Comparison of ENCODE assay signal across 1 cellular context in the genomic region with DNA sequence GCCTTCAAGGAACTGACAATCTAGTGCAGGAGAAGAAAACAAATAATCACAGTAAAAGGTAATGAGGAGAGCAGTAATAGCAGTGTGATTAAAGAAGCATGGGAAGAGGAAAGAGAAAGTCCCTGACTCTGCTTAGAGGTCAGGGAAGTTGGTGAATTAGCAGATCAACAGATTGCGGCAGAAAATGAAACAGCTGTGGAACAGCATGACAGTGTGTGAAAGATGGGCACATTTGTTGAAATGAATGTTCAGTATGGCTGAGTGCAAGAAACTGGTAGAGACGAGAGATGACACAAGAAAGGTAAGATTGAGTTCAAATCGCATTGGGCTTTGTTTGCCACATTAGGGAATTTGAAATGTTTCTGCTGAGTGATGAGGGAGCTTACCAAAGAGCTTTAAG.
TF ChIP-seq lines count a peak whose summit lies in the region.

No MANE protein-coding gene starts in this region.

TF ChIP-seq in GM23338, 12 proteins besides CTCF, POLR2A, EP300 and RAD21 (continued from another document):
- TF ChIP-seq, protein P1, sequence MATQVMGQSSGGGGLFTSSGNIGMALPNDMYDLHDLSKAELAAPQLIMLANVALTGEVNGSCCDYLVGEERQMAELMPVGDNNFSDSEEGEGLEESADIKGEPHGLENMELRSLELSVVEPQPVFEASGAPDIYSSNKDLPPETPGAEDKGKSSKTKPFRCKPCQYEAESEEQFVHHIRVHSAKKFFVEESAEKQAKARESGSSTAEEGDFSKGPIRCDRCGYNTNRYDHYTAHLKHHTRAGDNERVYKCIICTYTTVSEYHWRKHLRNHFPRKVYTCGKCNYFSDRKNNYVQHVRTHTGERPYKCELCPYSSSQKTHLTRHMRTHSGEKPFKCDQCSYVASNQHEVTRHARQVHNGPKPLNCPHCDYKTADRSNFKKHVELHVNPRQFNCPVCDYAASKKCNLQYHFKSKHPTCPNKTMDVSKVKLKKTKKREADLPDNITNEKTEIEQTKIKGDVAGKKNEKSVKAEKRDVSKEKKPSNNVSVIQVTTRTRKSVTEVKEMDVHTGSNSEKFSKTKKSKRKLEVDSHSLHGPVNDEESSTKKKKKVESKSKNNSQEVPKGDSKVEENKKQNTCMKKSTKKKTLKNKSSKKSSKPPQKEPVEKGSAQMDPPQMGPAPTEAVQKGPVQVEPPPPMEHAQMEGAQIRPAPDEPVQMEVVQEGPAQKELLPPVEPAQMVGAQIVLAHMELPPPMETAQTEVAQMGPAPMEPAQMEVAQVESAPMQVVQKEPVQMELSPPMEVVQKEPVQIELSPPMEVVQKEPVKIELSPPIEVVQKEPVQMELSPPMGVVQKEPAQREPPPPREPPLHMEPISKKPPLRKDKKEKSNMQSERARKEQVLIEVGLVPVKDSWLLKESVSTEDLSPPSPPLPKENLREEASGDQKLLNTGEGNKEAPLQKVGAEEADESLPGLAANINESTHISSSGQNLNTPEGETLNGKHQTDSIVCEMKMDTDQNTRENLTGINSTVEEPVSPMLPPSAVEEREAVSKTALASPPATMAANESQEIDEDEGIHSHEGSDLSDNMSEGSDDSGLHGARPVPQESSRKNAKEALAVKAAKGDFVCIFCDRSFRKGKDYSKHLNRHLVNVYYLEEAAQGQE (IDR thresholded peaks at IDR 0.05; ENCODE audit: unreplicated experiment): no peak
- TF ChIP-seq ZNF331 (CRISPR knock-in tag; IDR thresholded peaks at IDR 0.05; ENCODE audit: low read depth) (no peak), JUNB (IDR thresholded peaks at IDR 0.05; ENCODE audit: unreplicated experiment) (no peak), STAT1 (IDR thresholded peaks at IDR 0.05; ENCODE audit: unreplicated experiment) (no peak), EZH2 (IDR thresholded peaks at IDR 0.05; ENCODE audit: low read depth, unreplicated experiment) (no peak), CREB1 (CRISPR knock-in tag; IDR thresholded peaks at IDR 0.05; ENCODE audit: low read depth) (no peak), NANOG (IDR thresholded peaks at IDR 0.05; ENCODE audit: borderline replicate concordance) (no peak), POLR2AphosphoS5 (IDR thresholded peaks at IDR 0.05; ENCODE audit: low read depth) (no peak), ZNF114 (CRISPR knock-in tag; IDR thresholded peaks at IDR 0.05) (no peak)
- TF ChIP-seq, protein P2, sequence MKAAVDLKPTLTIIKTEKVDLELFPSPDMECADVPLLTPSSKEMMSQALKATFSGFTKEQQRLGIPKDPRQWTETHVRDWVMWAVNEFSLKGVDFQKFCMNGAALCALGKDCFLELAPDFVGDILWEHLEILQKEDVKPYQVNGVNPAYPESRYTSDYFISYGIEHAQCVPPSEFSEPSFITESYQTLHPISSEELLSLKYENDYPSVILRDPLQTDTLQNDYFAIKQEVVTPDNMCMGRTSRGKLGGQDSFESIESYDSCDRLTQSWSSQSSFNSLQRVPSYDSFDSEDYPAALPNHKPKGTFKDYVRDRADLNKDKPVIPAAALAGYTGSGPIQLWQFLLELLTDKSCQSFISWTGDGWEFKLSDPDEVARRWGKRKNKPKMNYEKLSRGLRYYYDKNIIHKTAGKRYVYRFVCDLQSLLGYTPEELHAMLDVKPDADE (IDR thresholded peaks at IDR 0.05): no peak
- TF ChIP-seq, protein P3, sequence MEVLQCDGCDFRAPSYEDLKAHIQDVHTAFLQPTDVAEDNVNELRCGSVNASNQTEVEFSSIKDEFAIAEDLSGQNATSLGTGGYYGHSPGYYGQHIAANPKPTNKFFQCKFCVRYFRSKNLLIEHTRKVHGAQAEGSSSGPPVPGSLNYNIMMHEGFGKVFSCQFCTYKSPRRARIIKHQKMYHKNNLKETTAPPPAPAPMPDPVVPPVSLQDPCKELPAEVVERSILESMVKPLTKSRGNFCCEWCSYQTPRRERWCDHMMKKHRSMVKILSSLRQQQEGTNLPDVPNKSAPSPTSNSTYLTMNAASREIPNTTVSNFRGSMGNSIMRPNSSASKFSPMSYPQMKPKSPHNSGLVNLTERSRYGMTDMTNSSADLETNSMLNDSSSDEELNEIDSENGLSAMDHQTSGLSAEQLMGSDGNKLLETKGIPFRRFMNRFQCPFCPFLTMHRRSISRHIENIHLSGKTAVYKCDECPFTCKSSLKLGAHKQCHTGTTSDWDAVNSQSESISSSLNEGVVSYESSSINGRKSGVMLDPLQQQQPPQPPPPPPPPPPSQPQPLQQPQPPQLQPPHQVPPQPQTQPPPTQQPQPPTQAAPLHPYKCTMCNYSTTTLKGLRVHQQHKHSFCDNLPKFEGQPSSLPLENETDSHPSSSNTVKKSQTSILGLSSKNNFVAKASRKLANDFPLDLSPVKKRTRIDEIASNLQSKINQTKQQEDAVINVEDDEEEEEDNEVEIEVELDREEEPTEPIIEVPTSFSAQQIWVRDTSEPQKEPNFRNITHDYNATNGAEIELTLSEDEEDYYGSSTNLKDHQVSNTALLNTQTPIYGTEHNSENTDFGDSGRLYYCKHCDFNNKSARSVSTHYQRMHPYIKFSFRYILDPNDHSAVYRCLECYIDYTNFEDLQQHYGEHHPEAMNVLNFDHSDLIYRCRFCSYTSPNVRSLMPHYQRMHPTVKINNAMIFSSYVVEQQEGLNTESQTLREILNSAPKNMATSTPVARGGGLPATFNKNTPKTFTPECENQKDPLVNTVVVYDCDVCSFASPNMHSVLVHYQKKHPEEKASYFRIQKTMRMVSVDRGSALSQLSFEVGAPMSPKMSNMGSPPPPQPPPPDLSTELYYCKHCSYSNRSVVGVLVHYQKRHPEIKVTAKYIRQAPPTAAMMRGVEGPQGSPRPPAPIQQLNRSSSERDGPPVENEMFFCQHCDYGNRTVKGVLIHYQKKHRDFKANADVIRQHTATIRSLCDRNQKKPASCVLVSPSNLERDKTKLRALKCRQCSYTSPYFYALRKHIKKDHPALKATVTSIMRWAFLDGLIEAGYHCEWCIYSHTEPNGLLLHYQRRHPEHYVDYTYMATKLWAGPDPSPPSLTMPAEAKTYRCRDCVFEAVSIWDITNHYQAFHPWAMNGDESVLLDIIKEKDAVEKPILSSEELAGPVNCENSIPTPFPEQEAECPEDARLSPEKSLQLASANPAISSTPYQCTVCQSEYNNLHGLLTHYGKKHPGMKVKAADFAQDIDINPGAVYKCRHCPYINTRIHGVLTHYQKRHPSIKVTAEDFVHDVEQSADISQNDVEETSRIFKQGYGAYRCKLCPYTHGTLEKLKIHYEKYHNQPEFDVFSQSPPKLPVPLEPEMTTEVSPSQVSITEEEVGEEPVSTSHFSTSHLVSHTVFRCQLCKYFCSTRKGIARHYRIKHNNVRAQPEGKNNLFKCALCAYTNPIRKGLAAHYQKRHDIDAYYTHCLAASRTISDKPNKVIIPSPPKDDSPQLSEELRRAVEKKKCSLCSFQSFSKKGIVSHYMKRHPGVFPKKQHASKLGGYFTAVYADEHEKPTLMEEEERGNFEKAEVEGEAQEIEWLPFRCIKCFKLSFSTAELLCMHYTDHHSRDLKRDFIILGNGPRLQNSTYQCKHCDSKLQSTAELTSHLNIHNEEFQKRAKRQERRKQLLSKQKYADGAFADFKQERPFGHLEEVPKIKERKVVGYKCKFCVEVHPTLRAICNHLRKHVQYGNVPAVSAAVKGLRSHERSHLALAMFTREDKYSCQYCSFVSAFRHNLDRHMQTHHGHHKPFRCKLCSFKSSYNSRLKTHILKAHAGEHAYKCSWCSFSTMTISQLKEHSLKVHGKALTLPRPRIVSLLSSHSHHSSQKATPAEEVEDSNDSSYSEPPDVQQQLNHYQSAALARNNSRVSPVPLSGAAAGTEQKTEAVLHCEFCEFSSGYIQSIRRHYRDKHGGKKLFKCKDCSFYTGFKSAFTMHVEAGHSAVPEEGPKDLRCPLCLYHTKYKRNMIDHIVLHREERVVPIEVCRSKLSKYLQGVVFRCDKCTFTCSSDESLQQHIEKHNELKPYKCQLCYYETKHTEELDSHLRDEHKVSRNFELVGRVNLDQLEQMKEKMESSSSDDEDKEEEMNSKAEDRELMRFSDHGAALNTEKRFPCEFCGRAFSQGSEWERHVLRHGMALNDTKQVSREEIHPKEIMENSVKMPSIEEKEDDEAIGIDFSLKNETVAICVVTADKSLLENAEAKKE (CRISPR knock-in tag; IDR thresholded peaks at IDR 0.05): no peak
